In the genomic region with DNA sequence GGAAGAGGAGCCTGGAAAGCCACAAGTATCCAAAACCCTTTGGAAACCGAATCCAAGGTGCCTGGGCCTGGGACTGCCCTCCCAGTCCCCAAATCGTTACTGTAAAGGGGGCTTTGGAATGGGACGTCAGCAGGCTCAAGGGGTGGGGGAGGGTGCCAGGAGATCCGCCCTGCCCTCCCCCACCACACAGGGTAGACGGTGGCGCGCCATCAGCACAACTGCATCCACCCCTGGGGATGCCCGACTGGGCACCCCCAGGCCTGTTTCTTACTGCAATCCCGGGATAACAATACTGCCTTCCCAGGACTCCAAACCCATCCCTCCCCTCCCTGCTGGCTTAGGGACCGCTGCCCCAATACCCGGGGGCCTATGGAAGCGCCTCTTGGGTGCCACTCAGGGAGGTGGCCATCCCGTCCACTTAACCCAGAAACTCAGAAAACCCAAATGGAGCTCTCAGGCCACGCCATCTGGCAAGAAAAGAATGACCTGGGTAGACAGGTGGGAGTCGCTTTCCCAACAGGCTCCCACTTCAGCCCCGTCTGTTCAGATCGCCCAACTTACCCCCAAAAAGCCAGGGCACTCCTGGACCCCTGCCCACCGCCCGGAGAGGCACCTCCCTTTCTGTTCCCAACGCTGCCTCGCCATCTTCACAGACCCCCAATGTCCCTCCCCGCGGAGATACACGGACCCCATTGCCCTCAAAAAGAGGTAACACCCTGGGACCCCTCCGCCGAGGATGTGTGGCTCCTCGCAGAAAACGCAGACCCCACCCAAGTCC, we compare ENCODE assay signal across 9 cellular contexts. TPM values are rescaled to one million over a fixed set of nuclear protein-coding genes. Genes with fewer than 3 reads are reported as not detected.
A peak's percentile ranks its signal among the peaks of the same experiment; 100 is the strongest.
DNase-seq lines count a peak whose midpoint lies in the region; ATAC-seq and TF ChIP-seq lines count a peak whose summit lies in the region.
"Had no signal": no experiment of that assay in that cellular context is flagged by ENCODE, and none has a peak within 500 bp of the region (broad histone marks: within the 10 kb centered on the region; RNA-seq: fewer than 3 reads in every experiment).

No MANE protein-coding gene starts in this region.

- H3K4me3 ChIP-seq in LNCaP clone FGC (ENCODE audit: low read depth, low read length), result peak overlapping the region; percentile 84
- peak overlapping the region; percentile 86 for H3K4me3 ChIP-seq in choroid plexus epithelial cell (ENCODE audit: low read depth, low read length)

- intact Hi-C loops in CD14-positive monocyte (cut with micrococcal nuclease) (loop anchor here in 1 of 2 donors (5.0 kb wide), 1 partner anchor 36 kb away; no protein-coding TSS in a partner anchor), natural killer cell (cut with micrococcal nuclease) (loop anchor here (5.0 kb wide), 1 partner anchor 36 kb away; no protein-coding TSS in a partner anchor)

- peaks cover 50% of the 10 kb centered on the region for H3K4me1 Mint-ChIP-seq in CD14-positive monocyte
- peaks cover 22 to 44% of the 10 kb centered on the region in 2 donors for H3K4me1 Mint-ChIP-seq in natural killer cell

- DNase-seq in CD14-positive monocyte (ENCODE audit: low spot score), result no peak
- DNase-seq in LNCaP clone FGC (ENCODE audit: low read depth), result no peak
- DNase-seq in choroid plexus epithelial cell (ENCODE audit: low read depth), result no peak
- DNase-seq in natural killer cell, result no peak
- no peak for DNase-seq in NCI-H2107 treated with DMSO at 0.1 percent for 48 hours (lab: John Stamatoyannopoulos, UW; ENCODE audit: unreplicated experiment)
- DNase-seq in GM20000 (ENCODE audit: low spot score), result no peak
- no peak for DNase-seq in Ammon's horn (ENCODE audit: low spot score)
- DNase-seq in UCSD-AML1 (lab: John Stamatoyannopoulos, UW; ENCODE audit: unreplicated experiment), result no peak
- DNase-seq: NCI-H146 had no signal

- TF ChIP-seq CTCF in CD14-positive monocyte (IDR thresholded peaks at IDR 0.05), result no peak
- TF ChIP-seq CTCF in LNCaP clone FGC (IDR thresholded peaks at IDR 0.05; ENCODE audit: control insufficient read depth, extremely low read depth, insufficient read depth), result no peak
- TF ChIP-seq CTCF in choroid plexus epithelial cell (conservative IDR thresholded peaks at IDR 0.05; ENCODE audit: low read depth, low read length), result no peak
- TF ChIP-seq CTCF in natural killer cell (IDR thresholded peaks at IDR 0.05), result no peak
- no peak for TF ChIP-seq CTCF in GM20000 (IDR thresholded peaks at IDR 0.05; ENCODE audit: extremely low read depth, missing control alignments)

- H3K27me3 Mint-ChIP-seq in CD14-positive monocyte (ENCODE audit: low read depth in 3 of 3), result peaks cover 0 to 4% (median 2%) of the 10 kb centered on the region in 3 donors
- H3K27me3 Mint-ChIP-seq in natural killer cell (ENCODE audit: low read depth in 2 of 2), result no peaks in the 10 kb centered on the region

- ATAC-seq in natural killer cell, result no peak

- H3K9me3 Mint-ChIP-seq in CD14-positive monocyte (no peaks in the 10 kb centered on the region), natural killer cell (no peaks in the 10 kb centered on the region)

- peak overlapping the region in 2 of 7 donors; percentile 79 to 82 for H3K27ac Mint-ChIP-seq in CD14-positive monocyte
- peak overlapping the region; percentile 92 for H3K27ac Mint-ChIP-seq in natural killer cell

- H3K36me3 Mint-ChIP-seq in CD14-positive monocyte (no peaks in the 10 kb centered on the region), natural killer cell (no peaks in the 10 kb centered on the region)

- H3K4me3 Mint-ChIP-seq in CD14-positive monocyte, result peak overlapping the region; percentile 92 to 93
- H3K4me3 Mint-ChIP-seq in natural killer cell, result peak overlapping the region; percentile 98

RNA-seq across cellular contexts. Expression of a gene that starts 2.4 kb away (rescaled TPM):
- polyA plus RNA-seq in CD14-positive monocyte, result under 1 TPM; 0.51 to 0.67 TPM
- 10 to 100 TPM; 29.1 to 38.4 (median 34.8) TPM for total RNA-seq in natural killer cell

RNA-seq across cellular contexts. Expression of a gene that starts 12.7 kb away (rescaled TPM):
- polyA plus RNA-seq in CD14-positive monocyte, result 1 to 10 TPM; 2.8 to 3.0 TPM
- total RNA-seq in natural killer cell, result 10 to 100 TPM; 90.7 to 91.7 (median 91.5) TPM

RNA-seq across cellular contexts. Expression of a gene that starts 24.3 kb away (rescaled TPM):
- polyA plus RNA-seq in CD14-positive monocyte, result 10 to 100 TPM; 69.8 to 79.0 TPM
- 100 to 1,000 TPM; 554 to 652 (median 608) TPM for total RNA-seq in natural killer cell

RNA-seq across cellular contexts. Expression of a gene that starts 44.2 kb away (rescaled TPM):
- 1 to 10 TPM; 2.7 to 3.2 TPM for polyA plus RNA-seq in CD14-positive monocyte
- total RNA-seq in natural killer cell, result 10 to 100 TPM; 13.0 to 20.9 (median 13.1) TPM

RNA-seq across cellular contexts. Expression of a gene that starts 44.2 kb away (rescaled TPM):
- polyA plus RNA-seq in CD14-positive monocyte, result 10 to 100 TPM; 11.9 to 15.4 TPM
- 10 to 100 TPM; 43.1 to 53.7 (median 46.9) TPM for total RNA-seq in natural killer cell
